ENCODE assay signal across 1 cellular context in genomic region chr2:241041557-241042158, GRCh38.
A peak's percentile ranks its signal among the peaks of the same experiment; 100 is the strongest.
TF ChIP-seq lines count a peak whose summit lies in the region.

No MANE protein-coding gene starts in this region.

TF ChIP-seq in GM12878, 131 proteins besides CTCF, POLR2A, EP300 and RAD21 (continued from another document):
- no peak for TF ChIP-seq ZSCAN29 (IDR thresholded peaks at IDR 0.05)
- TF ChIP-seq KAT2A (conservative IDR thresholded peaks at IDR 0.05; ENCODE audit: control insufficient read depth, low read depth, low read length) = no peak
- TF ChIP-seq BCL11A (IDR thresholded peaks at IDR 0.05; ENCODE audit: low read depth, low read length) = peak; percentile 60
- TF ChIP-seq MTA3 (IDR thresholded peaks at IDR 0.05; ENCODE audit: borderline replicate concordance, low read length) = no peak
- TF ChIP-seq SREBF2 (IDR thresholded peaks at IDR 0.05; ENCODE audit: low read length) = no peak
- TF ChIP-seq SIN3A (IDR thresholded peaks at IDR 0.05; ENCODE audit: low read depth, low read length) = no peak
- no peak; the same call in 1 of the 2 replicates for TF ChIP-seq GATAD2B (conservative IDR thresholded peaks at IDR 0.05; ENCODE audit: low read depth)
- TF ChIP-seq EED (IDR thresholded peaks at IDR 0.05; ENCODE audit: low read depth) = peak; percentile 52; the same call in 1 of the 2 replicates
- TF ChIP-seq SUPT20H (IDR thresholded peaks at IDR 0.05; ENCODE audit: borderline replicate concordance, control insufficient read depth, low read depth, low read length) = no peak
- no peak for TF ChIP-seq LARP7 (IDR thresholded peaks at IDR 0.05)
